32 cellular contexts compared by ENCODE assay signal in genomic region chr4:110978761-110979160, GRCh38.
"Had no signal": no experiment of that assay in that cellular context is flagged by ENCODE, and none has a peak within 500 bp of the region (broad histone marks: within the 10 kb centered on the region; RNA-seq: fewer than 3 reads in every experiment).

No MANE protein-coding gene starts in this region.

- FAIRE-seq: astrocyte, bronchial epithelial cell had no signal

- H3K4me3 ChIP-seq: adrenal gland, ascending aorta, body of pancreas, breast epithelium, cardiac muscle cell had no signal

- DNase-seq: activated effector memory CD4-positive, alpha-beta T cell treated with anti-CD3 and anti-CD28 coated beads, Interleukin-2, amount 50 U/mL, for 16 hours; activated effector memory CD4-positive, alpha-beta T cell treated with Interleukin-2 at 50 U/mL for 16 hours; activated gamma-delta T cell; activated gamma-delta T cell treated with Interleukin-2 at 50 U/mL for 16 hours; activated naive CD4-positive, alpha-beta T cell; activated naive CD4-positive, alpha-beta T cell treated with anti-CD3 and anti-CD28 coated beads for 36 hours; activated naive CD4-positive, alpha-beta T cell treated with anti-CD3 and anti-CD28 coated beads, Interleukin-2, amount 10 ng/mL, durations not matched to agents 7 days and 5 days; activated naive CD4-positive, alpha-beta T cell treated with anti-CD3 and anti-CD28 coated beads, Interleukin-2, amount 50 U/mL, for 16 hours; activated naive CD4-positive, alpha-beta T cell treated with Interleukin-2 at 50 U/mL for 16 hours; activated naive CD8-positive, alpha-beta T cell treated with anti-CD3 and anti-CD28 coated beads for 36 hours; activated naive CD8-positive, alpha-beta T cell treated with anti-CD3 and anti-CD28 coated beads, Interleukin-2, amount 10 ng/mL, durations not matched to agents 7 days and 5 days; activated naive CD8-positive, alpha-beta T cell treated with anti-CD3 and anti-CD28 coated beads, Interleukin-2, amount 50 U/mL, for 24 hours; activated T-cell treated with anti-CD3 and anti-CD28 coated beads, Interleukin-2, amount 50 U/mL, for 1 hour; activated T-cell treated with anti-CD3 and anti-CD28 coated beads, Interleukin-2, amount 50 U/mL, for 24 hours; activated T-cell treated with anti-CD3 and anti-CD28 coated beads, Interleukin-2, amount 50 U/mL, for 4 hours; activated T-cell treated with anti-CD3 and anti-CD28 coated beads, Interleukin-2, amount 50 U/mL, for 48 hours; activated T-cell treated with anti-CD3 and anti-CD28 coated beads, Interleukin-2, amount 50 U/mL, for 72 hours; adrenal gland; amniotic stem cell; amygdala; anterior cingulate cortex; aorta; body of pancreas; brain microvascular endothelial cell; caudate nucleus; central memory CD4-positive, alpha-beta T cell; cerebellar nuclear complex had no signal
